19 cellular contexts compared by ENCODE assay signal in the genomic region with DNA sequence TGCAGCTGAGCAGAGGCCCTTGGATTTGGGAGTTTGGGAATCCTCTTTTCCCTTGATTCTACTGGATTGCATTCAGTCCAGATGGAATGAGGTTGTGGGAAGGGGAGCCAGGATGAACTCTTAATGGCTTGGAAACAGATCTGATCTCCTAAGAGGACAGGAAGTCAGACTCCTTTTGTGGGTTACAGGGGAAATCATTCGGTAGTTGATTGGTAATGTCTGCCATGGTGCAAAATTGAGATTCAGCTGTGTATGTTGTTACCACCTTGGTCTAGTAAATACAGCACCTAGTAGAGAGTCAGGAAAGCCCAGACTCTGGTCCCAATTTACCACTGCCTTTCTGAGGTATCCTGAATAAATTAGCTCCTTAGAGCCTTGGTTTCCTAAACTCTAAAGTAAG. TPM values are rescaled to one million over a fixed set of nuclear protein-coding genes. Genes with fewer than 3 reads are reported as not detected.
DNase-seq lines count a peak whose midpoint lies in the region; ATAC-seq and TF ChIP-seq lines count a peak whose summit lies in the region.
"Had no signal": no experiment of that assay in that cellular context is flagged by ENCODE, and none has a peak within 500 bp of the region (broad histone marks: within the 10 kb centered on the region; RNA-seq: fewer than 3 reads in every experiment).

No MANE protein-coding gene starts in this region.

- peaks cover 6 to 35% (median 17%) of the 10 kb centered on the region in 4 donors for H3K4me1 Mint-ChIP-seq in CD4-positive, CD25-positive, alpha-beta regulatory T cell

- no peaks in the 10 kb centered on the region for H3K9me3 ChIP-seq in CD4-positive, CD25-positive, alpha-beta regulatory T cell (ENCODE audit: control insufficient read depth in 2 of 2, low read length in 2 of 2)
- no peaks in the 10 kb centered on the region for H3K9me3 ChIP-seq in lower lobe of right lung
- H3K9me3 ChIP-seq: heart right ventricle, thyroid gland had no signal

- peaks cover 25% of the 10 kb centered on the region for H3K27me3 Mint-ChIP-seq in CD4-positive, CD25-positive, alpha-beta regulatory T cell

- H3K4me3 Mint-ChIP-seq in CD4-positive, CD25-positive, alpha-beta regulatory T cell: peak overlapping the region in 3 of 4 donors; percentile 15 to 71 (median 42)
- H3K4me3 Mint-ChIP-seq: activated CD8-positive, alpha-beta T cell treated with anti-CD3 and anti-CD28 coated beads, Interleukin-2, amount 10 ng/mL, durations not matched to agents 7 days and 5 days; activated naive CD8-positive, alpha-beta T cell treated with anti-CD3 and anti-CD28 coated beads, Interleukin-2, amount 50 U/mL, for 24 hours; nephron progenitor cell; stimulated activated memory B cell treated with anti-CD40 and anti-IgM and Interleukin-4, amounts not matched to agents 10 μg/mL and 1 μg/mL and 100 μg/mL, for 72 hours had no signal

- H3K27ac ChIP-seq in CD4-positive, CD25-positive, alpha-beta regulatory T cell (ENCODE audit: insufficient read depth, low read length, poor library complexity, severe bottlenecking): no peak overlapping the region
- H3K27ac ChIP-seq in brain microvascular endothelial cell (no peak overlapping the region), lower lobe of right lung (no peak overlapping the region)
- H3K27ac ChIP-seq: heart right ventricle, thyroid gland had no signal

- no peaks in the 10 kb centered on the region for H3K36me3 Mint-ChIP-seq in CD4-positive, CD25-positive, alpha-beta regulatory T cell
- H3K36me3 Mint-ChIP-seq: stimulated activated memory B cell treated with anti-CD40 and anti-IgM and Interleukin-4, amounts not matched to agents 10 μg/mL and 1 μg/mL and 100 μg/mL, for 72 hours had no signal

- no peaks in the 10 kb centered on the region for H3K27me3 ChIP-seq in CD4-positive, CD25-positive, alpha-beta regulatory T cell (ENCODE audit: control insufficient read depth, insufficient read depth, low read length)
- H3K27me3 ChIP-seq in brain microvascular endothelial cell (replicated peaks) (no peaks in the 10 kb centered on the region), lower lobe of right lung (ENCODE audit: low read depth) (no peaks in the 10 kb centered on the region)
- H3K27me3 ChIP-seq: heart right ventricle, thyroid gland had no signal

- H3K9me3 Mint-ChIP-seq in CD4-positive, CD25-positive, alpha-beta regulatory T cell: peaks cover 0 to 2% (median 0%) of the 10 kb centered on the region in 7 donors
- H3K9me3 Mint-ChIP-seq: activated naive CD8-positive, alpha-beta T cell treated with anti-CD3 and anti-CD28 coated beads, Interleukin-2, amount 50 U/mL, for 24 hours; nephron progenitor cell; stimulated activated memory B cell treated with anti-CD40 and anti-IgM and Interleukin-4, amounts not matched to agents 10 μg/mL and 1 μg/mL and 100 μg/mL, for 72 hours had no signal

- H3K4me3 ChIP-seq in CD4-positive, CD25-positive, alpha-beta regulatory T cell (ENCODE audit: low read depth, low read length): no peak overlapping the region
- no peak overlapping the region for H3K4me3 ChIP-seq in fibroblast of pulmonary artery (replicated peaks; ENCODE audit: low read depth, low read length)
- no peak overlapping the region for H3K4me3 ChIP-seq in brain microvascular endothelial cell (ENCODE audit: low read depth, low read length)
- no peak overlapping the region for H3K4me3 ChIP-seq in lower lobe of right lung
- H3K4me3 ChIP-seq: heart right ventricle, thyroid gland had no signal

- peaks cover 26% of the 10 kb centered on the region for H3K4me1 ChIP-seq in CD4-positive, CD25-positive, alpha-beta regulatory T cell (ENCODE audit: control insufficient read depth, insufficient read depth, low read length, poor library complexity, severe bottlenecking)
- peaks cover 27% of the 10 kb centered on the region for H3K4me1 ChIP-seq in lower lobe of right lung

- no peaks in the 10 kb centered on the region for H3K36me3 ChIP-seq in CD4-positive, CD25-positive, alpha-beta regulatory T cell (ENCODE audit: control insufficient read depth, insufficient read depth, low read length)
- no peaks in the 10 kb centered on the region for H3K36me3 ChIP-seq in brain microvascular endothelial cell (replicated peaks)
- H3K36me3 ChIP-seq in lower lobe of right lung: no peaks in the 10 kb centered on the region
- H3K36me3 ChIP-seq: heart right ventricle, thyroid gland had no signal

- in situ Hi-C loops in brain microvascular endothelial cell (cut with HindIII; ENCODE audit: low pct_ligation_motif_present, low sequenced_read_pairs): no loop called here

- TF ChIP-seq CTCF in fibroblast of pulmonary artery (IDR thresholded peaks at IDR 0.05; ENCODE audit: low read length, missing control alignments) (no peak), brain microvascular endothelial cell (IDR thresholded peaks at IDR 0.05; ENCODE audit: low read depth, low read length, missing control alignments) (no peak), lower lobe of right lung (IDR thresholded peaks at IDR 0.05) (no peak)

- peak overlapping the region in 2 of 3 donors; percentile 8 to 80 for H3K27ac Mint-ChIP-seq in CD4-positive, CD25-positive, alpha-beta regulatory T cell
- H3K27ac Mint-ChIP-seq: activated CD8-positive, alpha-beta T cell treated with anti-CD3 and anti-CD28 coated beads, Interleukin-2, amount 10 ng/mL, durations not matched to agents 7 days and 5 days; activated naive CD8-positive, alpha-beta T cell treated with anti-CD3 and anti-CD28 coated beads, Interleukin-2, amount 50 U/mL, for 24 hours; nephron progenitor cell; stimulated activated memory B cell treated with anti-CD40 and anti-IgM and Interleukin-4, amounts not matched to agents 10 μg/mL and 1 μg/mL and 100 μg/mL, for 72 hours had no signal

- ATAC-seq in CD4-positive, CD25-positive, alpha-beta regulatory T cell (ENCODE audit: low read depth in 2 of 2): no peak
- no peak for ATAC-seq in lower lobe of right lung
- ATAC-seq: activated CD8-positive, alpha-beta T cell treated with anti-CD3 and anti-CD28 coated beads, Interleukin-2, amount 10 ng/mL, durations not matched to agents 7 days and 5 days; activated naive CD8-positive, alpha-beta T cell treated with anti-CD3 and anti-CD28 coated beads, Interleukin-2, amount 50 U/mL, for 24 hours; heart right ventricle; stimulated activated memory B cell treated with anti-CD40 and anti-IgM and Interleukin-4, amounts not matched to agents 10 μg/mL and 1 μg/mL and 100 μg/mL, for 72 hours had no signal

- intact Hi-C loops in lower lobe of right lung (cut with DNase I): no loop called here

- DNase-seq in CD4-positive, CD25-positive, alpha-beta regulatory T cell: peak in 2 of 3 donors; percentile 22 to 79
- peak; percentile 37 for DNase-seq in ELR (ENCODE audit: low read depth)
- DNase-seq in OCI-M1 (lab: John Stamatoyannopoulos, UW): peak; percentile 38
- peak; percentile 37 for DNase-seq in fibroblast of pulmonary artery (ENCODE audit: low read depth)
- DNase-seq in brain microvascular endothelial cell: no peak
- DNase-seq in lower lobe of right lung: no peak
- no peak for DNase-seq in HuH-7.5 (ENCODE audit: low spot score)
- DNase-seq in Kasumi-1 (lab: John Stamatoyannopoulos, UW): no peak
- DNase-seq: activated CD8-positive, alpha-beta T cell treated with anti-CD3 and anti-CD28 coated beads, Interleukin-2, amount 10 ng/mL, durations not matched to agents 7 days and 5 days; activated naive CD8-positive, alpha-beta T cell treated with anti-CD3 and anti-CD28 coated beads, Interleukin-2, amount 50 U/mL, for 24 hours; caudate nucleus; effector CD4-positive, alpha-beta T cell; heart right ventricle; mammary epithelial cell; NCI-H2029; NCI-H526; nephron progenitor cell; thyroid gland had no signal

RNA-seq across cellular contexts. Expression of a gene that starts 24.8 kb away (rescaled TPM):
- total RNA-seq in CD4-positive, CD25-positive, alpha-beta regulatory T cell: 7.9 TPM
- under 1 TPM in 2 of 4 donors, not detected in 2; 0.07 to 0.14 TPM for polyA plus RNA-seq in CD4-positive, CD25-positive, alpha-beta regulatory T cell
- total RNA-seq in lower lobe of right lung: 43.8 TPM

RNA-seq across cellular contexts. Expression of a gene that starts 37.4 kb away (rescaled TPM):
- total RNA-seq in CD4-positive, CD25-positive, alpha-beta regulatory T cell: 4,658 TPM
- over 10,000 TPM; 15,124 to 22,941 (median 18,492) TPM for polyA plus RNA-seq in CD4-positive, CD25-positive, alpha-beta regulatory T cell
- 3,617 TPM for total RNA-seq in lower lobe of right lung

RNA-seq across cellular contexts. Expression of a gene that starts 54.2 kb away (rescaled TPM):
- total RNA-seq in CD4-positive, CD25-positive, alpha-beta regulatory T cell: 10.7 TPM
- 1 to 10 TPM in 2 of 4 donors, under 1 TPM in 2; 0.74 to 1.3 (median 1.1) TPM for polyA plus RNA-seq in CD4-positive, CD25-positive, alpha-beta regulatory T cell
- 9.2 TPM for total RNA-seq in lower lobe of right lung

Comparison
In these comparisons a context has a peak if more than half of its experiments do, and no peak if none do; other contexts are left out.
1. DNase-seq: peak in CD4-positive, CD25-positive, alpha-beta regulatory T cell (2 of 3), ELR (single experiment), OCI-M1 (single experiment) and fibroblast of pulmonary artery (single experiment); none in brain microvascular endothelial cell (single experiment), lower lobe of right lung (single experiment), HuH-7.5 (single experiment) and Kasumi-1 (0 of 2).